ENCODE assay signal across 23 cellular contexts in genomic region chr20:29740951-29741593, GRCh38.
"Had no signal": no experiment of that assay in that cellular context is flagged by ENCODE, and none has a peak within 500 bp of the region (broad histone marks: within the 10 kb centered on the region; RNA-seq: fewer than 3 reads in every experiment).

No MANE protein-coding gene starts in this region.

- H3K9me3 ChIP-seq: ovary had no signal

- H3K27ac Mint-ChIP-seq: memory B cell; natural killer cell treated with Interleukin-12 subunit alpha and Interleukin-12 subunit beta and Interleukin-15 and Interleukin-18, amount 100 ng/mL, for 72 hours; type B pancreatic cell had no signal

- ATAC-seq: activated T-cell treated with anti-CD3 and anti-CD28 coated beads, Interleukin-2, amount 50 U/mL, for 4 hours; gastroesophageal sphincter had no signal

- H3K4me3 ChIP-seq: gastroesophageal sphincter, ovary, psoas muscle, right atrium auricular region had no signal

- H3K27me3 ChIP-seq: ovary, right atrium auricular region had no signal

- H3K4me1 ChIP-seq: gastroesophageal sphincter, psoas muscle, right atrium auricular region had no signal

- H3K27me3 Mint-ChIP-seq: natural killer cell treated with Interleukin-12 subunit alpha and Interleukin-12 subunit beta and Interleukin-15 and Interleukin-18, amount 100 ng/mL, for 72 hours; type B pancreatic cell had no signal

- DNase-seq: activated CD4-positive, alpha-beta T cell treated with anti-CD3 and anti-CD28 coated beads for 1 hour; activated CD4-positive, alpha-beta T cell treated with anti-CD3 and anti-CD28 coated beads, Interleukin-2, amount 50 U/mL, for 1 hour; activated CD8-positive, alpha-beta memory T cell treated with anti-CD3 and anti-CD28 coated beads for 24 hours; activated CD8-positive, alpha-beta memory T cell treated with anti-CD3 and anti-CD28 coated beads, Interleukin-2, amount 50 U/mL, for 4 hours; activated naive CD4-positive, alpha-beta T cell treated with Interleukin-2 at 50 U/mL for 16 hours; activated T-cell treated with anti-CD3 and anti-CD28 coated beads, Interleukin-2, amount 50 U/mL, for 4 hours; amygdala; cerebellar nuclear complex; cortex of kidney; head of caudate nucleus; hypothalamus; left cardiac atrium; ovary; stimulated activated CD4-positive, alpha-beta T cell treated with anti-CD3 and anti-CD28 coated beads, Interleukin-12 subunit alpha, Interleukin-12 subunit beta, amount 100 ng/mL, for 4 hours; stimulated activated CD4-positive, alpha-beta T cell treated with anti-CD3 and anti-CD28 coated beads, Interleukin-4, amount 100 ng/mL, for 4 hours; T-helper 9 cell had no signal

- H3K4me1 Mint-ChIP-seq: memory B cell had no signal

- H3K27ac ChIP-seq: epithelial cell of prostate, gastroesophageal sphincter, ovary, psoas muscle, right atrium auricular region had no signal

- H3K36me3 Mint-ChIP-seq: type B pancreatic cell had no signal

- H3K4me3 Mint-ChIP-seq: activated T-cell treated with anti-CD3 and anti-CD28 coated beads, Interleukin-2, amount 50 U/mL, for 4 hours; natural killer cell treated with Interleukin-12 subunit alpha and Interleukin-12 subunit beta and Interleukin-15 and Interleukin-18, amount 100 ng/mL, for 72 hours; type B pancreatic cell had no signal

- H3K36me3 ChIP-seq: gastroesophageal sphincter, ovary, right atrium auricular region had no signal
